Comparison of ENCODE assay signal across 8 cellular contexts in genomic region chr1:9823943-9824701, GRCh38. TPM values are rescaled to one million over a fixed set of nuclear protein-coding genes. Genes with fewer than 3 reads are reported as not detected.
DNase-seq lines count a peak whose midpoint lies in the region; ATAC-seq and TF ChIP-seq lines count a peak whose summit lies in the region.

TSS of gene CLSTN1 (minus strand) at chr1:9823965. CDS start at chr1:9823733, 232 bp downstream.

- intact Hi-C loops in CD4-positive, alpha-beta memory T cell (cut with micrococcal nuclease): loop anchor here (1.0 to 2.0 kb wide), 5 partner anchors 40 to 236 kb away; partner anchors contain the start of genes TMEM201 and UBE4B
- intact Hi-C loops in activated naive CD4-positive, alpha-beta T cell treated with anti-CD3 and anti-CD28 coated beads for 36 hours (cut with micrococcal nuclease): loop anchor here (1.0 to 2.0 kb wide), 4 partner anchors 37 to 197 kb away; no protein-coding TSS in a partner anchor

- peaks cover 0 to 7% of the 10 kb centered on the region in 2 donors for H3K36me3 Mint-ChIP-seq in CD4-positive, alpha-beta memory T cell
- H3K36me3 Mint-ChIP-seq in activated naive CD4-positive, alpha-beta T cell treated with anti-CD3 and anti-CD28 coated beads for 36 hours (ENCODE audit: low read depth): no peaks in the 10 kb centered on the region

- peak within 1 kb of the TSS; percentile 94 to 99 (median 97) for H3K4me3 Mint-ChIP-seq in CD4-positive, alpha-beta memory T cell
- H3K4me3 Mint-ChIP-seq in activated naive CD4-positive, alpha-beta T cell treated with anti-CD3 and anti-CD28 coated beads for 36 hours: peak within 1 kb of the TSS; percentile 94

- no CpG with 5 or more reads among the region's 93 CpGs for WGBS in gastroesophageal sphincter (ENCODE audit: low coverage in 1 of 2), 2 donors

- peaks cover 55% of the 10 kb centered on the region for H3K4me1 ChIP-seq in CD4-positive, alpha-beta memory T cell (ENCODE audit: insufficient read depth, low read length)
- H3K4me1 ChIP-seq in gastroesophageal sphincter (peaks cover 0 to 53% (median 12%) of the 10 kb centered on the region in 3 donors), neutrophil (ENCODE audit: control insufficient read depth in 1 of 2, insufficient read depth in 1 of 2, low read depth in 1 of 2, low read length in 1 of 2) (peaks cover 11 to 23% of the 10 kb centered on the region in 2 experiments), subcutaneous abdominal adipose tissue (ENCODE audit: control insufficient read depth in 5 of 5, insufficient read depth in 5 of 5, low read length in 5 of 5) (peaks cover 6 to 37% (median 29%) of the 10 kb centered on the region in 5 donors)

- POLR2A ChIA-PET in CD4-positive, alpha-beta memory T cell (lab: Charles Lee; ENCODE audit: partially characterized antibody): interaction anchor here (0.6 to 1.8 kb wide), 3 partner anchors 22 to 194 kb away, joined by 3 to 8 read pairs (median 4); partner anchors contain the start of gene PIK3CD

- peak within 1 kb of the TSS; percentile 80 for H3K9ac ChIP-seq in SK-N-MC (ENCODE audit: insufficient read length)
- peak within 1 kb of the TSS in 4 of 5 donors; percentile 35 to 83 (median 54) for H3K9ac ChIP-seq in subcutaneous abdominal adipose tissue (ENCODE audit: low read length in 5 of 5)

- H3K27ac Mint-ChIP-seq in CD4-positive, alpha-beta memory T cell: peak within 1 kb of the TSS; percentile 90 to 97 (median 96)
- peak within 1 kb of the TSS; percentile 8 for H3K27ac Mint-ChIP-seq in activated naive CD4-positive, alpha-beta T cell treated with anti-CD3 and anti-CD28 coated beads for 36 hours

- H3K9me3 Mint-ChIP-seq in CD4-positive, alpha-beta memory T cell: peaks cover 0 to 5% (median 0%) of the 10 kb centered on the region in 8 donors
- no peaks in the 10 kb centered on the region for H3K9me3 Mint-ChIP-seq in activated naive CD4-positive, alpha-beta T cell treated with anti-CD3 and anti-CD28 coated beads for 36 hours

- peak; percentile 85 to 92 (median 86) for DNase-seq in CD4-positive, alpha-beta memory T cell
- peak; percentile 65 to 69 for DNase-seq in Kasumi-1 (lab: John Stamatoyannopoulos, UW)
- DNase-seq in SK-N-MC (ENCODE audit: low read depth, low spot score): no peak
- DNase-seq in activated naive CD4-positive, alpha-beta T cell treated with anti-CD3 and anti-CD28 coated beads for 36 hours: peak; percentile 91

- no peaks in the 10 kb centered on the region for H3K27me3 ChIP-seq in CD4-positive, alpha-beta memory T cell (ENCODE audit: insufficient read depth, low read length)
- H3K27me3 ChIP-seq in gastroesophageal sphincter (no peaks in the 10 kb centered on the region), neutrophil (peaks cover 66% of the 10 kb centered on the region), subcutaneous abdominal adipose tissue (ENCODE audit: control insufficient read depth in 5 of 5, insufficient read depth in 4 of 5, low read length in 5 of 5) (no peaks in the 10 kb centered on the region)

- peak within 1 kb of the TSS; percentile 73 to 76 for H3K4me3 ChIP-seq in CD4-positive, alpha-beta memory T cell (ENCODE audit: low read length in 2 of 2)
- H3K4me3 ChIP-seq in SK-N-MC: peak within 1 kb of the TSS; percentile 89
- peak within 1 kb of the TSS; percentile 83 to 89 for H3K4me3 ChIP-seq in gastroesophageal sphincter
- H3K4me3 ChIP-seq in neutrophil (ENCODE audit: low read depth in 1 of 2, low read length in 1 of 2): peak within 1 kb of the TSS; percentile 52 to 67
- peak within 1 kb of the TSS; percentile 72 to 87 (median 81) for H3K4me3 ChIP-seq in subcutaneous abdominal adipose tissue (ENCODE audit: low read depth in 1 of 5, low read length in 5 of 5)

- ATAC-seq in GM21515 (IDR thresholded peaks at IDR 0.05; ENCODE audit: unreplicated experiment) (peak; percentile 52), gastroesophageal sphincter (peak; percentile 85)

- H3K27ac ChIP-seq in CD4-positive, alpha-beta memory T cell (ENCODE audit: low read depth, low read length): peak within 1 kb of the TSS; percentile 55
- H3K27ac ChIP-seq in SK-N-MC (no peak within 1 kb of the TSS), gastroesophageal sphincter (peak within 1 kb of the TSS; percentile 93 to 97 (median 96)), neutrophil (no peak within 1 kb of the TSS), subcutaneous abdominal adipose tissue (ENCODE audit: low read depth, low read length) (peak within 1 kb of the TSS; percentile 46)

- TF ChIP-seq CTCF in gastroesophageal sphincter (IDR thresholded peaks at IDR 0.05) (no peak), neutrophil (IDR thresholded peaks at IDR 0.05) (no peak)

- H3K27me3 Mint-ChIP-seq in CD4-positive, alpha-beta memory T cell: no peaks in the 10 kb centered on the region
- peaks cover 14% of the 10 kb centered on the region for H3K27me3 Mint-ChIP-seq in activated naive CD4-positive, alpha-beta T cell treated with anti-CD3 and anti-CD28 coated beads for 36 hours (ENCODE audit: low read depth)

- CTCF ChIA-PET in CD4-positive, alpha-beta memory T cell (lab: Charles Lee; ENCODE audit: partially characterized antibody): no interaction called here
- CTCF ChIA-PET in activated naive CD4-positive, alpha-beta T cell treated with anti-CD3 and anti-CD28 coated beads for 36 hours (lab: Charles Lee): no interaction called here

- TF ChIP-seq EP300 in gastroesophageal sphincter (IDR thresholded peaks at IDR 0.05): no peak

- peak; percentile 33 to 40 for TF ChIP-seq POLR2A in gastroesophageal sphincter (IDR thresholded peaks at IDR 0.05)

- peaks cover 25 to 68% (median 41%) of the 10 kb centered on the region in 4 donors for H3K4me1 Mint-ChIP-seq in CD4-positive, alpha-beta memory T cell
- peaks cover 41% of the 10 kb centered on the region for H3K4me1 Mint-ChIP-seq in activated naive CD4-positive, alpha-beta T cell treated with anti-CD3 and anti-CD28 coated beads for 36 hours (ENCODE audit: low read depth)

- no peaks in the 10 kb centered on the region for H3K9me3 ChIP-seq in CD4-positive, alpha-beta memory T cell (ENCODE audit: control insufficient read depth in 1 of 2, low read length in 2 of 2)
- no peaks in the 10 kb centered on the region for H3K9me3 ChIP-seq in SK-N-MC (ENCODE audit: low read depth, low read length)
- no peaks in the 10 kb centered on the region for H3K9me3 ChIP-seq in gastroesophageal sphincter
- no peaks in the 10 kb centered on the region for H3K9me3 ChIP-seq in neutrophil
- no peaks in the 10 kb centered on the region for H3K9me3 ChIP-seq in subcutaneous abdominal adipose tissue (ENCODE audit: control insufficient read depth in 5 of 5, low read length in 5 of 5)

- no peaks in the 10 kb centered on the region for H3K36me3 ChIP-seq in CD4-positive, alpha-beta memory T cell (ENCODE audit: insufficient read depth, low read length)
- H3K36me3 ChIP-seq in SK-N-MC (ENCODE audit: insufficient read depth, low read length) (peaks cover 3% of the 10 kb centered on the region; the same call in 1 of the 2 replicates), gastroesophageal sphincter (no peaks in the 10 kb centered on the region), neutrophil (no peaks in the 10 kb centered on the region), subcutaneous abdominal adipose tissue (ENCODE audit: control insufficient read depth in 5 of 5, insufficient read depth in 5 of 5, low read length in 5 of 5) (no peaks in the 10 kb centered on the region)

RNA-seq across cellular contexts. Expression of gene CLSTN1, which starts in this region (rescaled TPM):
- 100 to 1,000 TPM; 107 to 109 TPM for total RNA-seq in CD4-positive, alpha-beta memory T cell
- polyA plus RNA-seq in CD4-positive, alpha-beta memory T cell: 10 to 100 TPM in 1 of 2 donors, 1 to 10 TPM in 1; 6.9 to 50.9 TPM
- total RNA-seq in activated naive CD4-positive, alpha-beta T cell treated with anti-CD3 and anti-CD28 coated beads for 36 hours: 10 to 100 TPM; 24.0 to 24.9 TPM
- total RNA-seq in gastroesophageal sphincter: 10 to 100 TPM; 45.1 to 95.4 (median 58.7) TPM

Comparison
In these comparisons a context has a peak if more than half of its experiments do, and no peak if none do; other contexts are left out.
1. H3K27ac ChIP-seq: peak in CD4-positive, alpha-beta memory T cell (single experiment), gastroesophageal sphincter (4 of 4) and subcutaneous abdominal adipose tissue (single experiment); none in SK-N-MC (single experiment) and neutrophil (single experiment).
2. Peak in every context shown above with its lines, with median percentiles within 50 percentile points of each other: H3K4me3 ChIP-seq.